17 cellular contexts compared by ENCODE assay signal in the genomic region with DNA sequence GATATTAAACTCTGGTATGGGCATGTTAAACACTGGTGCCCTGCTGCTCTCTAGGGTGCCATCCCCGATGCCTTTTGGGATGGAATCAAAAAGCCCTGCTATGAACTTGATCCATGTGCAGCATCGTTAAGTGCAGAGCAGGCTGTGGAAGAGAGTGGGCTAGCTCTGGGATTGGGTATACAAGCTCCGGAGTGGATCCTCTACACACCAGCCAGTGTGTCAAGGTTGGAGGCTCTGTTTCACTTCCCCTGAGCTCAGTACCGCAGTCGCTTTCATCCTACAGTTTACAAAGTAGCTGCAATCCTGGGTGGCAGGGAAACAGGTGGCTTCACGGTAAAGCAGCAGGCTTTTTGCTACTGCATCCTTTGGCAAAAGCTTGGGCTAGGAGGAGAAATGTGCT.
DNase-seq lines count a peak whose midpoint lies in the region; ATAC-seq and TF ChIP-seq lines count a peak whose summit lies in the region.
"Had no signal": no experiment of that assay in that cellular context is flagged by ENCODE, and none has a peak within 500 bp of the region (broad histone marks: within the 10 kb centered on the region; RNA-seq: fewer than 3 reads in every experiment).

No MANE protein-coding gene starts in this region.

- H3K9me3 Mint-ChIP-seq in HFFc6, result no peaks in the 10 kb centered on the region
- no peaks in the 10 kb centered on the region for H3K9me3 Mint-ChIP-seq in WTC11
- H3K9me3 Mint-ChIP-seq: central memory CD8-positive, alpha-beta T cell; natural killer cell treated with Interleukin-12 subunit alpha and Interleukin-12 subunit beta and Interleukin-15 and Interleukin-18, amount 100 ng/mL, for 72 hours; stimulated activated effector memory CD8-positive, alpha-beta T cell treated with anti-CD3 and anti-CD28 coated beads, Interleukin-12 subunit alpha, Interleukin-12 subunit beta, amount 100 ng/mL, for 72 hours had no signal

- ATAC-seq in WTC11 (peak; percentile 10; the same call in 1 of the 2 replicates), gastrocnemius medialis (peak; percentile 10 to 15), HG02870 (IDR thresholded peaks at IDR 0.05; ENCODE audit: unreplicated experiment) (no peak), GM18505 (IDR thresholded peaks at IDR 0.05; ENCODE audit: unreplicated experiment) (no peak)
- ATAC-seq: activated CD8-positive, alpha-beta T cell treated with anti-CD3 and anti-CD28 coated beads, Interleukin-2, amount 10 ng/mL, durations not matched to agents 7 days and 5 days; natural killer cell treated with Interleukin-12 subunit alpha and Interleukin-12 subunit beta and Interleukin-15 and Interleukin-18, amount 100 ng/mL, for 72 hours; stimulated activated effector memory CD8-positive, alpha-beta T cell treated with anti-CD3 and anti-CD28 coated beads, Interleukin-12 subunit alpha, Interleukin-12 subunit beta, amount 100 ng/mL, for 72 hours had no signal

- H3K4me2 ChIP-seq in hepatocyte, result peak overlapping the region; percentile 56

- H3K4me3 Mint-ChIP-seq in HFFc6, result peak overlapping the region; percentile 69
- H3K4me3 Mint-ChIP-seq in WTC11, result no peak overlapping the region
- H3K4me3 Mint-ChIP-seq: activated CD8-positive, alpha-beta T cell treated with anti-CD3 and anti-CD28 coated beads, Interleukin-2, amount 10 ng/mL, durations not matched to agents 7 days and 5 days; CD4-positive, CD25-positive, alpha-beta regulatory T cell; central memory CD8-positive, alpha-beta T cell; natural killer cell treated with Interleukin-12 subunit alpha and Interleukin-12 subunit beta and Interleukin-15 and Interleukin-18, amount 100 ng/mL, for 72 hours; stimulated activated effector memory CD8-positive, alpha-beta T cell treated with anti-CD3 and anti-CD28 coated beads, Interleukin-12 subunit alpha, Interleukin-12 subunit beta, amount 100 ng/mL, for 72 hours had no signal

- no peaks in the 10 kb centered on the region for H3K36me3 Mint-ChIP-seq in HFFc6 (ENCODE audit: low read depth)
- H3K36me3 Mint-ChIP-seq in WTC11, result no peaks in the 10 kb centered on the region
- H3K36me3 Mint-ChIP-seq: CD4-positive, CD25-positive, alpha-beta regulatory T cell; natural killer cell treated with Interleukin-12 subunit alpha and Interleukin-12 subunit beta and Interleukin-15 and Interleukin-18, amount 100 ng/mL, for 72 hours; stimulated activated effector memory CD8-positive, alpha-beta T cell treated with anti-CD3 and anti-CD28 coated beads, Interleukin-12 subunit alpha, Interleukin-12 subunit beta, amount 100 ng/mL, for 72 hours had no signal

- H2AFZ ChIP-seq in hepatocyte, result no peak overlapping the region

- no peaks in the 10 kb centered on the region for H3K79me2 ChIP-seq in hepatocyte

- DNase-seq in HFFc6 (no peak), WTC11 (ENCODE audit: low spot score) (no peak), hepatocyte (ENCODE audit: low spot score) (no peak), gastrocnemius medialis (no peak), AML-193 (lab: John Stamatoyannopoulos, UW) (no peak), COR-L47 (lab: John Stamatoyannopoulos, UW) (no peak)
- DNase-seq: activated CD8-positive, alpha-beta T cell treated with anti-CD3 and anti-CD28 coated beads, Interleukin-2, amount 10 ng/mL, durations not matched to agents 7 days and 5 days; activated naive CD4-positive, alpha-beta T cell; CD4-positive, CD25-positive, alpha-beta regulatory T cell; NK-92 treated with Interleukin-12 subunit alpha and Interleukin-12 subunit beta, amount 100 ng/mL, for 24 hours; stimulated activated CD4-positive, alpha-beta T cell treated with anti-CD3 and anti-CD28 coated beads, Interleukin-1b, Interleukin-23, amount 100 ng/mL, for 48 hours; SW 1271 had no signal

- no peaks in the 10 kb centered on the region for H3K9me2 ChIP-seq in hepatocyte (replicated peaks; ENCODE audit: insufficient read depth)

- peak overlapping the region; percentile 80 for H3K27ac Mint-ChIP-seq in HFFc6
- H3K27ac Mint-ChIP-seq in WTC11, result no peak overlapping the region
- H3K27ac Mint-ChIP-seq: activated CD8-positive, alpha-beta T cell treated with anti-CD3 and anti-CD28 coated beads, Interleukin-2, amount 10 ng/mL, durations not matched to agents 7 days and 5 days; CD4-positive, CD25-positive, alpha-beta regulatory T cell; stimulated activated effector memory CD8-positive, alpha-beta T cell treated with anti-CD3 and anti-CD28 coated beads, Interleukin-12 subunit alpha, Interleukin-12 subunit beta, amount 100 ng/mL, for 72 hours had no signal

- CTCF ChIA-PET in WTC11 (lab: Charles Lee), result interaction anchor here (0.5 to 1.9 kb wide), 6 partner anchors 57 to 491 kb away, joined by 3 to 6 read pairs (median 4); no protein-coding TSS in a partner anchor

- POLR2A ChIA-PET in WTC11 (lab: Charles Lee), result no interaction called here

- no peaks in the 10 kb centered on the region for H3K9me3 ChIP-seq in hepatocyte (ENCODE audit: low read depth)
- H3K9me3 ChIP-seq in gastrocnemius medialis, result no peaks in the 10 kb centered on the region

- 58% methylated on average over 6 of the region's 6 CpGs for WGBS in hepatocyte (ENCODE audit: low lambda C conversion rate, missing lambda C conversion rate)

- intact Hi-C loops in gastrocnemius medialis (cut with DNase I; ENCODE audit: low total_unique reads), result loop anchor here (2.0 kb wide), 1 partner anchor 46 kb away; no protein-coding TSS in a partner anchor

- in situ Hi-C loops in gastrocnemius medialis (cut with MboI; ENCODE audit: low sequenced_read_pairs in 4 of 4), result no loop called here

- no peak overlapping the region for H3K27ac ChIP-seq in hepatocyte
- peak overlapping the region; percentile 72 to 80 (median 74) for H3K27ac ChIP-seq in gastrocnemius medialis

- H3K36me3 ChIP-seq in hepatocyte (replicated peaks; ENCODE audit: insufficient read depth, low read depth) (no peaks in the 10 kb centered on the region), gastrocnemius medialis (no peaks in the 10 kb centered on the region)

- H3K27me3 Mint-ChIP-seq in HFFc6 (ENCODE audit: insufficient read depth) (no peaks in the 10 kb centered on the region), WTC11 (ENCODE audit: low read depth) (no peaks in the 10 kb centered on the region)
- H3K27me3 Mint-ChIP-seq: central memory CD8-positive, alpha-beta T cell; natural killer cell treated with Interleukin-12 subunit alpha and Interleukin-12 subunit beta and Interleukin-15 and Interleukin-18, amount 100 ng/mL, for 72 hours had no signal

- TF ChIP-seq POLR2A in gastrocnemius medialis (IDR thresholded peaks at IDR 0.05) (no peak), GM18505 (IDR thresholded peaks at IDR 0.05; ENCODE audit: borderline replicate concordance, extremely low read depth, insufficient read depth, insufficient read length) (no peak)

- H4K20me1 ChIP-seq in hepatocyte (ENCODE audit: insufficient read depth, poor library complexity, severe bottlenecking), result no peaks in the 10 kb centered on the region

- H3K4me1 Mint-ChIP-seq in HFFc6 (ENCODE audit: low read depth) (peaks cover 69% of the 10 kb centered on the region), WTC11 (peaks cover 27% of the 10 kb centered on the region)
- H3K4me1 Mint-ChIP-seq: central memory CD8-positive, alpha-beta T cell; stimulated activated effector memory CD8-positive, alpha-beta T cell treated with anti-CD3 and anti-CD28 coated beads, Interleukin-12 subunit alpha, Interleukin-12 subunit beta, amount 100 ng/mL, for 72 hours had no signal

- H3K27me3 ChIP-seq in hepatocyte (no peaks in the 10 kb centered on the region), gastrocnemius medialis (no peaks in the 10 kb centered on the region)

- TF ChIP-seq CTCF in HFFc6 (IDR thresholded peaks at IDR 0.05) (no peak), WTC11 (IDR thresholded peaks at IDR 0.05) (no peak), hepatocyte (IDR thresholded peaks at IDR 0.05; ENCODE audit: poor library complexity) (no peak), gastrocnemius medialis (IDR thresholded peaks at IDR 0.05 in 4 of 5, conservative IDR thresholded peaks at IDR 0.05 in 1 of 5) (no peak)

- H3K4me3 ChIP-seq in hepatocyte (no peak overlapping the region), gastrocnemius medialis (peak overlapping the region in 3 of 4 donors; percentile 41 to 43 (median 42))

- peaks cover 24% of the 10 kb centered on the region for H3K4me1 ChIP-seq in hepatocyte (ENCODE audit: insufficient read depth)
- peaks cover 21 to 35% of the 10 kb centered on the region in 2 donors for H3K4me1 ChIP-seq in gastrocnemius medialis

TF ChIP-seq in WTC11, 78 proteins besides CTCF, POLR2A, EP300 and RAD21 (continues in another document):
- TF ChIP-seq ZNF263 (CRISPR knock-in tag; IDR thresholded peaks at IDR 0.05; ENCODE audit: low read depth) (no peak), PREB (CRISPR knock-in tag; IDR thresholded peaks at IDR 0.05; ENCODE audit: borderline replicate concordance) (no peak)
- TF ChIP-seq, protein P1, sequence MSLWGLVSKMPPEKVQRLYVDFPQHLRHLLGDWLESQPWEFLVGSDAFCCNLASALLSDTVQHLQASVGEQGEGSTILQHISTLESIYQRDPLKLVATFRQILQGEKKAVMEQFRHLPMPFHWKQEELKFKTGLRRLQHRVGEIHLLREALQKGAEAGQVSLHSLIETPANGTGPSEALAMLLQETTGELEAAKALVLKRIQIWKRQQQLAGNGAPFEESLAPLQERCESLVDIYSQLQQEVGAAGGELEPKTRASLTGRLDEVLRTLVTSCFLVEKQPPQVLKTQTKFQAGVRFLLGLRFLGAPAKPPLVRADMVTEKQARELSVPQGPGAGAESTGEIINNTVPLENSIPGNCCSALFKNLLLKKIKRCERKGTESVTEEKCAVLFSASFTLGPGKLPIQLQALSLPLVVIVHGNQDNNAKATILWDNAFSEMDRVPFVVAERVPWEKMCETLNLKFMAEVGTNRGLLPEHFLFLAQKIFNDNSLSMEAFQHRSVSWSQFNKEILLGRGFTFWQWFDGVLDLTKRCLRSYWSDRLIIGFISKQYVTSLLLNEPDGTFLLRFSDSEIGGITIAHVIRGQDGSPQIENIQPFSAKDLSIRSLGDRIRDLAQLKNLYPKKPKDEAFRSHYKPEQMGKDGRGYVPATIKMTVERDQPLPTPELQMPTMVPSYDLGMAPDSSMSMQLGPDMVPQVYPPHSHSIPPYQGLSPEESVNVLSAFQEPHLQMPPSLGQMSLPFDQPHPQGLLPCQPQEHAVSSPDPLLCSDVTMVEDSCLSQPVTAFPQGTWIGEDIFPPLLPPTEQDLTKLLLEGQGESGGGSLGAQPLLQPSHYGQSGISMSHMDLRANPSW (CRISPR knock-in tag; conservative IDR thresholded peaks at IDR 0.05; ENCODE audit: low read depth), result no peak

Comparison
In these comparisons a context has a peak if more than half of its experiments do, and no peak if none do; other contexts are left out.
1. ATAC-seq: peak in WTC11 (single experiment) and gastrocnemius medialis (2 of 2); none in HG02870 (single experiment) and GM18505 (single experiment).